In the genomic region with DNA sequence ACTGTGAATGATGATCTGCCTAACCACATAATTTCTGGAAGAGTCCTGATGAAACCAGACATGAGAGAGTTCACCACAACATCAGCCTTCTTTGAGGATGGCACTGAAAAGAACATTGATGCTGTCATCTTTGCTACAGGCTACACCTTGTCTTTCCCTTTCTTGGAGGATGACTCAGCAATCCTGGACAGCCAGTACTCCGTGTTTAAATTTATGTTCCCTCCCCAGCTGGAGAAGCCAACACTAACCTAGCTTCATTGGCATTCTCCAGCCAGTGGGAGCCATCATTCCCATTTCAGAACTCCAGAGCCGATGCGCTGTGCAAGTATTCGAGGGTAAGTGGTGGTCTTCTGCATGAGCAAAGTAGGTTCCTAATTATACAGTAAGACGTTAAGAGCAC, we compare ENCODE assay signal across 26 cellular contexts.
DNase-seq lines count a peak whose midpoint lies in the region; FAIRE-seq and TF ChIP-seq lines count a peak whose summit lies in the region.
"Had no signal": no experiment of that assay in that cellular context is flagged by ENCODE, and none has a peak within 500 bp of the region (broad histone marks: within the 10 kb centered on the region; RNA-seq: fewer than 3 reads in every experiment).

No MANE protein-coding gene starts in this region.

- no peak for TF ChIP-seq CTCF in MCF 10A (IDR thresholded peaks at IDR 0.05; ENCODE audit: unreplicated experiment)
- no peak for TF ChIP-seq CTCF in breast epithelium (IDR thresholded peaks at IDR 0.05)
- TF ChIP-seq CTCF in H1 (IDR thresholded peaks at IDR 0.05; ENCODE audit: control extremely low read depth in 1 of 3, insufficient read depth in 1 of 3, low read depth in 1 of 3, low read length in 3 of 3), result no peak
- TF ChIP-seq CTCF in GM13977 (IDR thresholded peaks at IDR 0.05; ENCODE audit: extremely low read depth, insufficient read depth, missing control alignments), result no peak

- no peak overlapping the region for H2BK120ac ChIP-seq in H1 (replicated peaks; ENCODE audit: low read depth, low read length)

- H2BK12ac ChIP-seq in H1 (ENCODE audit: low read depth, low read length), result no peak overlapping the region

- TF ChIP-seq RAD21 in H1 (IDR thresholded peaks at IDR 0.05 in 1 of 2, conservative IDR thresholded peaks at IDR 0.05 in 1 of 2; ENCODE audit: low read depth in 2 of 2, low read length in 2 of 2), result no peak

- no peak overlapping the region for H3K18ac ChIP-seq in H1 (ENCODE audit: extremely low read depth, low read length)

- no peaks in the 10 kb centered on the region for H4K20me1 ChIP-seq in H1 (replicated peaks in 1 of 2; ENCODE audit: control insufficient read depth in 1 of 2, insufficient read depth in 2 of 2, low read length in 2 of 2)

- H3K79me1 ChIP-seq in H1 (ENCODE audit: low read depth, low read length), result no peaks in the 10 kb centered on the region

- H3K4me2 ChIP-seq in H1 (ENCODE audit: insufficient read depth in 1 of 2, low read depth in 2 of 2, low read length in 2 of 2), result no peak overlapping the region
- H3K4me2 ChIP-seq: KMS-11 had no signal

- H3K9ac ChIP-seq in H1 (replicated peaks in 1 of 4; ENCODE audit: extremely low read depth in 1 of 4, low read depth in 3 of 4, low read length in 3 of 4), result no peak overlapping the region
- H3K9ac ChIP-seq: KMS-11 had no signal

- 92% methylated on average over 5 of the region's 5 CpGs; no CpG with 5 or more reads in 1 of the 2 experiments for WGBS in H1 (ENCODE audit: extremely low coverage in 1 of 2, insufficient coverage in 1 of 2, insufficient read length in 1 of 2, insufficient replicate concordance in 2 of 2, low coverage in 1 of 2, low lambda C conversion rate in 2 of 2, missing lambda C conversion rate in 1 of 2), 2 experiments

- H3K27ac ChIP-seq in breast epithelium (no peak overlapping the region), H1 (ENCODE audit: low read depth, low read length) (no peak overlapping the region)
- H3K27ac ChIP-seq: KMS-11, RWPE1 had no signal

- H3K14ac ChIP-seq in H1 (ENCODE audit: insufficient read length), result no peak overlapping the region

- no peaks in the 10 kb centered on the region for H3K36me3 ChIP-seq in breast epithelium
- H3K36me3 ChIP-seq in H1 (ENCODE audit: control insufficient read depth in 2 of 4, insufficient read depth in 4 of 4, low read length in 3 of 4), result no peaks in the 10 kb centered on the region

- in situ Hi-C loops in GM13977 (cut with MboI; ENCODE audit: low pct_unique_long_range_greater_than_20kb, low sequenced_read_pairs, unreplicated experiment), result no loop called here

- no peaks in the 10 kb centered on the region for H3K27me3 ChIP-seq in breast epithelium
- H3K27me3 ChIP-seq in H1 (replicated peaks in 1 of 4; ENCODE audit: control insufficient read depth in 3 of 4, extremely low read depth in 1 of 4, insufficient read depth in 3 of 4, low read length in 3 of 4), result no peaks in the 10 kb centered on the region

- peaks cover 8% of the 10 kb centered on the region for H3K9me3 Mint-ChIP-seq in MCF 10A (ENCODE audit: unreplicated experiment)
- H3K9me3 Mint-ChIP-seq: CD4-positive, alpha-beta T cell; H9; T-cell had no signal

- H2AK5ac ChIP-seq in H1 (ENCODE audit: low read depth, low read length), result no peak overlapping the region

- H3K23me2 ChIP-seq in H1 (ENCODE audit: low read depth, low read length), result no peaks in the 10 kb centered on the region

- no peak overlapping the region for H2BK15ac ChIP-seq in H1 (ENCODE audit: low read length)

- H4K91ac ChIP-seq in H1 (replicated peaks; ENCODE audit: insufficient read length, low read length), result no peak overlapping the region

- H3K4me3 ChIP-seq in breast epithelium (no peak overlapping the region), H1 (ENCODE audit: extremely low read depth in 1 of 4, insufficient read depth in 2 of 4, low read depth in 3 of 4, low read length in 4 of 4) (no peak overlapping the region)

- H3K27me3 Mint-ChIP-seq in MCF 10A (ENCODE audit: insufficient read depth, unreplicated experiment), result no peaks in the 10 kb centered on the region

- CTCF ChIA-PET in MCF 10A (lab: Yijun Ruan, JAX), result interaction anchor here (1.7 to 1.9 kb wide), 2 partner anchors 55 to 383 kb away, joined by 5 to 7 read pairs; no protein-coding TSS in a partner anchor
- CTCF ChIA-PET in H1 (lab: Charles Lee; ENCODE audit: partially characterized antibody), result no interaction called here

- no peak overlapping the region for H2BK20ac ChIP-seq in H1 (ENCODE audit: low read length)

- no peaks in the 10 kb centered on the region for H3K9me3 ChIP-seq in breast epithelium
- H3K9me3 ChIP-seq in H1 (ENCODE audit: insufficient read depth in 2 of 2, low read depth in 1 of 2, low read length in 1 of 2), result no peaks in the 10 kb centered on the region

- intact Hi-C loops in MCF 10A (cut with micrococcal nuclease) (no loop called here), breast epithelium (cut with DNase I; ENCODE audit: low total_unique reads) (no loop called here)

- DNase-seq in MCF 10A (ENCODE audit: unreplicated experiment) (peak; percentile 35), breast epithelium (ENCODE audit: low spot score in 2 of 2) (no peak), NCI-H460 (ENCODE audit: extremely low read depth, low read depth) (peak; percentile 18), H1 (ENCODE audit: low read depth in 1 of 2, low spot score in 2 of 2) (no peak), NCI-H187 (lab: John Stamatoyannopoulos, UW) (no peak), GM13977 (ENCODE audit: low spot score) (no peak), NCI-H1092 treated with DMSO at 0.1 percent for 48 hours (lab: John Stamatoyannopoulos, UW) (no peak), CD1c-positive myeloid dendritic cell (ENCODE audit: extremely low spot score) (no peak)
- DNase-seq: 8988T; CD4-positive, alpha-beta T cell; DMS79; EL; GF-D8; H9; NCI-H1092; NCI-H1436; NCI-H187 treated with DMSO at 0.1 percent for 48 hours; NCI-H524 treated with DMSO at 0.1 percent for 48 hours; NCI-H774; NK-92 treated with Interleukin-12 subunit alpha and Interleukin-12 subunit beta, amount 100 ng/mL, for 24 hours; SHP77; T-cell had no signal

- no peak for TF ChIP-seq POLR2A in breast epithelium (IDR thresholded peaks at IDR 0.05)
- no peak for TF ChIP-seq POLR2A in H1 (IDR thresholded peaks at IDR 0.05; ENCODE audit: control extremely low read depth in 1 of 2, low read depth in 2 of 2, low read length in 2 of 2)

- no peak overlapping the region for H3K56ac ChIP-seq in H1 (replicated peaks; ENCODE audit: insufficient read length, low read depth, low read length)

- FAIRE-seq in H1 (lab: Jason Lieb, UNC), result no peak
- FAIRE-seq: GM12891, HTR-8/SVneo had no signal

- peak overlapping the region; percentile 87; the same call in 1 of the 2 replicates for H2AFZ ChIP-seq in H1 (ENCODE audit: low read length)

- H3K79me2 ChIP-seq in H1 (ENCODE audit: control insufficient read depth in 1 of 2, insufficient read depth in 2 of 2, low read length in 2 of 2), result no peaks in the 10 kb centered on the region

- POLR2A ChIA-PET in MCF 10A (lab: Yijun Ruan, JAX), result interaction anchor here (1.8 kb wide), 1 partner anchor 164 kb away, joined by 4 read pairs; a partner anchor contains a TSS
- POLR2A ChIA-PET in H1 (lab: Charles Lee; ENCODE audit: partially characterized antibody), result no interaction called here

- no peak overlapping the region for H4K8ac ChIP-seq in H1 (ENCODE audit: extremely low read depth, insufficient read depth, low read length)

- no peak for TF ChIP-seq EP300 in H1 (IDR thresholded peaks at IDR 0.05; ENCODE audit: borderline replicate concordance in 1 of 2, low read depth in 2 of 2, low read length in 2 of 2)

- no peak overlapping the region for H3K23ac ChIP-seq in H1 (ENCODE audit: insufficient read length)

- no peak overlapping the region for H2BK5ac ChIP-seq in H1 (ENCODE audit: low read depth, low read length)

- no peak overlapping the region for H3K27ac Mint-ChIP-seq in MCF 10A (ENCODE audit: low read depth, unreplicated experiment)
- H3K27ac Mint-ChIP-seq: CD4-positive, alpha-beta T cell; H9; T-cell had no signal

- H3K4me3 Mint-ChIP-seq in MCF 10A (ENCODE audit: unreplicated experiment), result no peak overlapping the region
- H3K4me3 Mint-ChIP-seq: CD4-positive, alpha-beta T cell; H9; T-cell had no signal

- no peaks in the 10 kb centered on the region for H3K36me3 Mint-ChIP-seq in MCF 10A (ENCODE audit: insufficient read depth, unreplicated experiment)
- H3K36me3 Mint-ChIP-seq: T-cell had no signal

- H4K5ac ChIP-seq in H1 (ENCODE audit: insufficient read length, low read depth, low read length), result no peak overlapping the region

- H3K4me1 Mint-ChIP-seq in MCF 10A (ENCODE audit: insufficient read depth, unreplicated experiment), result no peaks in the 10 kb centered on the region
- H3K4me1 Mint-ChIP-seq: H9 had no signal

- no peak overlapping the region for H3K4ac ChIP-seq in H1 (replicated peaks; ENCODE audit: insufficient read length, low read depth, low read length)

- H3K4me1 ChIP-seq in breast epithelium (no peaks in the 10 kb centered on the region), H1 (replicated peaks in 1 of 4; ENCODE audit: control insufficient read depth in 3 of 4, insufficient read depth in 4 of 4, low read length in 3 of 4) (no peaks in the 10 kb centered on the region)

- no TSS peak for BruUV-seq in MCF 10A (replicated peaks; lab: Mats Ljungman, UMichigan)

TF ChIP-seq in H1, 55 proteins besides CTCF, POLR2A, EP300 and RAD21:
- TF ChIP-seq BACH1 (IDR thresholded peaks at IDR 0.05; ENCODE audit: low read length), result 0 out of 2 replicates have a peak, but pooled peaks have one; percentile 45
- 0 out of 2 replicates have a peak, but pooled peaks have one; percentile 6 for TF ChIP-seq MAFK (IDR thresholded peaks at IDR 0.05; ENCODE audit: low read depth, low read length)
- TF ChIP-seq CTBP2 (IDR thresholded peaks at IDR 0.05; ENCODE audit: borderline replicate concordance, insufficient read depth, insufficient read length, low read length), result no peak

Comparison
In these comparisons a context has a peak if more than half of its experiments do, and no peak if none do; other contexts are left out.
1. DNase-seq: peak in MCF 10A (single experiment) and NCI-H460 (single experiment); none in breast epithelium (0 of 2), H1 (0 of 2), NCI-H187 (0 of 2), GM13977 (single experiment), NCI-H1092 treated with DMSO at 0.1 percent for 48 hours (single experiment) and CD1c-positive myeloid dendritic cell (single experiment).